In genomic region chr11:134275534-134276395, GRCh38 we compare ENCODE assay signal across 9 cellular contexts. TPM values are rescaled to one million over a fixed set of nuclear protein-coding genes. Genes with fewer than 3 reads are reported as not detected.
A peak's percentile ranks its signal among the peaks of the same experiment; 100 is the strongest.
DNase-seq lines count a peak whose midpoint lies in the region; ATAC-seq and TF ChIP-seq lines count a peak whose summit lies in the region.
"Had no signal": no experiment of that assay in that cellular context is flagged by ENCODE, and none has a peak within 500 bp of the region (broad histone marks: within the 10 kb centered on the region; RNA-seq: fewer than 3 reads in every experiment).

GLB1L3 (plus strand) TSS chr11:134276379; CDS start chr11:134276741, 362 bp downstream.

- POLR2A ChIA-PET in activated naive CD8-positive, alpha-beta T cell treated with anti-CD3 and anti-CD28 coated beads, Interleukin-2, amount 10 ng/mL, durations not matched to agents 7 days and 5 days (lab: Charles Lee): interaction anchor here (0.6 to 4.7 kb wide), 10 partner anchors 12 to 347 kb away, joined by 3 to 44 read pairs (median 4); partner anchors contain the start of genes ACAD8, NCAPD3, THYN1 and VPS26B

- peak; percentile 42 for DNase-seq in SK-N-DZ (ENCODE audit: low spot score)
- DNase-seq in activated naive CD8-positive, alpha-beta T cell treated with anti-CD3 and anti-CD28 coated beads, Interleukin-2, amount 10 ng/mL, durations not matched to agents 7 days and 5 days: peak; percentile 84
- peak; percentile 34 for DNase-seq in hepatocyte (ENCODE audit: low spot score)
- no peak for DNase-seq in skeletal muscle cell (ENCODE audit: low read depth)
- DNase-seq in LoVo (ENCODE audit: low spot score): no peak

- H3K4me1 Mint-ChIP-seq in activated naive CD8-positive, alpha-beta T cell treated with anti-CD3 and anti-CD28 coated beads, Interleukin-2, amount 10 ng/mL, durations not matched to agents 7 days and 5 days: peaks cover 36% of the 10 kb centered on the region

- peaks cover 2% of the 10 kb centered on the region for H3K9me3 Mint-ChIP-seq in activated naive CD8-positive, alpha-beta T cell treated with anti-CD3 and anti-CD28 coated beads, Interleukin-2, amount 10 ng/mL, durations not matched to agents 7 days and 5 days

- peak within 1 kb of the TSS; percentile 90 for H3K27ac Mint-ChIP-seq in activated naive CD8-positive, alpha-beta T cell treated with anti-CD3 and anti-CD28 coated beads, Interleukin-2, amount 10 ng/mL, durations not matched to agents 7 days and 5 days

- WGBS in hepatocyte (ENCODE audit: low lambda C conversion rate, missing lambda C conversion rate): 1% methylated on average over 63 of the region's 68 CpGs

- TF ChIP-seq CTCF in GM12872 (IDR thresholded peaks at IDR 0.05; ENCODE audit: insufficient read depth, low read depth, low read length) (peak; percentile 37; the same call in 2 of the 3 replicates), hepatocyte (IDR thresholded peaks at IDR 0.05; ENCODE audit: poor library complexity) (peak; percentile 22)

- H2AFZ ChIP-seq in hepatocyte: peak within 1 kb of the TSS; percentile 71

- ATAC-seq in HG02870 (IDR thresholded peaks at IDR 0.05; ENCODE audit: unreplicated experiment) (peak; percentile 76), HG02763 (IDR thresholded peaks at IDR 0.05; ENCODE audit: unreplicated experiment) (no peak)
- ATAC-seq in activated naive CD8-positive, alpha-beta T cell treated with anti-CD3 and anti-CD28 coated beads, Interleukin-2, amount 10 ng/mL, durations not matched to agents 7 days and 5 days (ENCODE audit: low read depth): peak; percentile 90

- no peaks in the 10 kb centered on the region for H4K20me1 ChIP-seq in hepatocyte (ENCODE audit: insufficient read depth, poor library complexity, severe bottlenecking)

- H3K27me3 Mint-ChIP-seq in activated naive CD8-positive, alpha-beta T cell treated with anti-CD3 and anti-CD28 coated beads, Interleukin-2, amount 10 ng/mL, durations not matched to agents 7 days and 5 days: peaks cover 5% of the 10 kb centered on the region

- H3K9me2 ChIP-seq in hepatocyte (replicated peaks; ENCODE audit: insufficient read depth): no peaks in the 10 kb centered on the region

- no peaks in the 10 kb centered on the region for H3K9me3 ChIP-seq in hepatocyte (ENCODE audit: low read depth)

- no peak within 1 kb of the TSS for H3K27ac ChIP-seq in hepatocyte

- no peaks in the 10 kb centered on the region for H3K79me2 ChIP-seq in hepatocyte

- no peaks in the 10 kb centered on the region for H3K36me3 ChIP-seq in hepatocyte (replicated peaks; ENCODE audit: insufficient read depth, low read depth)

- peaks cover 9% of the 10 kb centered on the region for H3K36me3 Mint-ChIP-seq in activated naive CD8-positive, alpha-beta T cell treated with anti-CD3 and anti-CD28 coated beads, Interleukin-2, amount 10 ng/mL, durations not matched to agents 7 days and 5 days

- H3K4me2 ChIP-seq in hepatocyte: peak within 1 kb of the TSS; percentile 91

- H3K4me3 Mint-ChIP-seq in activated naive CD8-positive, alpha-beta T cell treated with anti-CD3 and anti-CD28 coated beads, Interleukin-2, amount 10 ng/mL, durations not matched to agents 7 days and 5 days: peak within 1 kb of the TSS; percentile 87

- no peak within 1 kb of the TSS for H3K4me3 ChIP-seq in hepatocyte
- H3K4me3 ChIP-seq in skeletal muscle cell (ENCODE audit: low read depth, low read length): peak within 1 kb of the TSS; percentile 27

- H3K4me1 ChIP-seq in hepatocyte (ENCODE audit: insufficient read depth): peaks cover 12% of the 10 kb centered on the region

- H3K27me3 ChIP-seq in hepatocyte: peaks cover 95% of the 10 kb centered on the region

RNA-seq across cellular contexts. Expression of gene GLB1L3, which starts in this region (rescaled TPM):
- polyA plus RNA-seq in SK-N-DZ (2014; cell fraction: cytosol; rRNA removed): 1.6 and 3.7 TPM in 2 replicates
- 3.9 and 12.9 TPM in 2 replicates for polyA plus RNA-seq in SK-N-DZ (2014; cell fraction: nucleus; rRNA removed)
- 1 to 10 TPM; 5.2 to 6.1 TPM for total RNA-seq in activated naive CD8-positive, alpha-beta T cell treated with anti-CD3 and anti-CD28 coated beads, Interleukin-2, amount 10 ng/mL, durations not matched to agents 7 days and 5 days
- 0.17 TPM in 1 of 2 replicates, not detected in the other for total RNA-seq in hepatocyte
- not detected in 2 replicates for polyA plus RNA-seq in hepatocyte
- total RNA-seq: glomerular endothelial cell had no signal

Comparison
In these comparisons a context has a peak if more than half of its experiments do, and no peak if none do; other contexts are left out.
1. Peak in DNase-seq and H3K4me2 ChIP-seq in hepatocyte; RNA of the gene not detected or under 1 TPM.
2. DNase-seq: peak in SK-N-DZ (single experiment) and activated naive CD8-positive, alpha-beta T cell treated with anti-CD3 and anti-CD28 coated beads, Interleukin-2, amount 10 ng/mL, durations not matched to agents 7 days and 5 days (single experiment); none in skeletal muscle cell (single experiment) and LoVo (single experiment).